ENCODE assay signal across 21 cellular contexts in the genomic region with DNA sequence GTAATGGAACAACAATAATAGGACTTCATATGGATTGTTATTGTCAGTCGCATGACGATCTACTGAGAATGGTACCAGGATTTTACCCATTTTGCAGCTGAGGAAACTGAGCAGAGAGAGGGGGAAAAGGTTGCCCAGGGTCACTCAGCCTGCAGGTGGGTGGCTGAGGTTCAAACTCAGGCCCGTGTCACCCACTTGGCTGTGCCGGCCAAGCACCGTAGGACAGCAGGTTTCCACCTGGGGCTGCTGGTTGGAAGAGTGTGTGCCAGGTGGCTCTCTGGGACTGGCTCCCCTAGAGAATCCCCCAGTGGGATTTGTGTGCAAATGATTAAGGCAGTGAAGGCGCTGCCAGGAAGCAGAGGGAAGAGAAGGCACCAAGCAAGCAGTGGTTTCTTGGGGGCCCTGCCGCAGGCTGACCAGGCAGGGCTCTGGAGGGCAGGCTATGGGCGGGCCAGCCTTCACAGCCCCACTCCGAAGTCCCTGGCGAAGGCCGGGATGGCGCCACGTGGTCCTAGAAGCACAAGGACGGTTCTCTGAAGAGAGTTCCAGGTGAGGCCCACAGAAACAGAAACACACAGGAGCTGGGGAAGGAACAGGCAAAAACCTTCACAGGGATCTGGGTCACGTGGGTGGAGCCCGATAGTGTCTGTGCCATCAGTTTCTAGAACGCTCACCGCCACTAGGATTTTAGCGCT.
"Had no signal": no experiment of that assay in that cellular context is flagged by ENCODE, and none has a peak within 500 bp of the region (broad histone marks: within the 10 kb centered on the region; RNA-seq: fewer than 3 reads in every experiment).

No MANE protein-coding gene starts in this region.

- H3K9me3 ChIP-seq: tibial nerve had no signal

- H3K27me3 Mint-ChIP-seq: stimulated activated naive CD8-positive, alpha-beta T cell treated with anti-CD3 and anti-CD28 coated beads, Interleukin-15, Interleukin-2, amounts not matched to agents 100 ng/mL and 50 ng/mL, for 24 hours had no signal

- H3K36me3 Mint-ChIP-seq: activated CD4-positive, alpha-beta memory T cell treated with anti-CD3 and anti-CD28 coated beads for 36 hours; activated naive CD8-positive, alpha-beta T cell treated with anti-CD3 and anti-CD28 coated beads, Interleukin-2, amount 10 ng/mL, durations not matched to agents 7 days and 5 days; mesothelial cell of epicardium had no signal

- H3K4me3 ChIP-seq: tibial nerve had no signal

- DNase-seq: activated CD4-positive, alpha-beta memory T cell treated with anti-CD3 and anti-CD28 coated beads for 36 hours; activated CD4-positive, alpha-beta T cell treated with anti-CD3 and anti-CD28 coated beads for 4 hours; activated CD4-positive, CD25-positive, alpha-beta regulatory T cell; activated effector memory CD4-positive, alpha-beta T cell treated with Interleukin-2 at 50 U/mL for 16 hours; activated naive CD4-positive, alpha-beta T cell treated with anti-CD3 and anti-CD28 coated beads for 36 hours; activated naive CD8-positive, alpha-beta T cell treated with anti-CD3 and anti-CD28 coated beads, Interleukin-2, amount 10 ng/mL, durations not matched to agents 7 days and 5 days; activated T-cell treated with anti-CD3 and anti-CD28 coated beads, Interleukin-2, amount 50 U/mL, for 72 hours; amygdala; effector CD4-positive, alpha-beta T cell; mammary epithelial cell; retina; stimulated activated CD4-positive, alpha-beta T cell treated with anti-CD3 and anti-CD28 coated beads, Interleukin-4, amount 100 ng/mL, for 24 hours; SW 1271; T-helper 17 cell had no signal

- H3K4me3 Mint-ChIP-seq: activated CD4-positive, alpha-beta memory T cell treated with anti-CD3 and anti-CD28 coated beads for 36 hours; activated naive CD4-positive, alpha-beta T cell treated with anti-CD3 and anti-CD28 coated beads for 36 hours; activated naive CD8-positive, alpha-beta T cell treated with anti-CD3 and anti-CD28 coated beads, Interleukin-2, amount 10 ng/mL, durations not matched to agents 7 days and 5 days; activated T-cell treated with anti-CD3 and anti-CD28 coated beads, Interleukin-2, amount 50 U/mL, for 72 hours; dendritic cell treated with granulocyte-macrophage colony-stimulating factor and Interleukin-4, amounts not matched to agents 40 ng/mL and 50 ng/mL, for 4 days; mesothelial cell of epicardium; neural crest cell; stimulated activated naive CD8-positive, alpha-beta T cell treated with anti-CD3 and anti-CD28 coated beads, Interleukin-15, Interleukin-2, amounts not matched to agents 100 ng/mL and 50 ng/mL, for 24 hours; T-helper 17 cell had no signal

- ATAC-seq: activated T-cell treated with anti-CD3 and anti-CD28 coated beads, Interleukin-2, amount 50 U/mL, for 72 hours; left lobe of liver; T-helper 17 cell had no signal

- H3K9me3 Mint-ChIP-seq: activated CD4-positive, alpha-beta memory T cell treated with anti-CD3 and anti-CD28 coated beads for 36 hours; activated naive CD4-positive, alpha-beta T cell treated with anti-CD3 and anti-CD28 coated beads for 36 hours; activated naive CD8-positive, alpha-beta T cell treated with anti-CD3 and anti-CD28 coated beads, Interleukin-2, amount 10 ng/mL, durations not matched to agents 7 days and 5 days; activated T-cell treated with anti-CD3 and anti-CD28 coated beads, Interleukin-2, amount 50 U/mL, for 72 hours; dendritic cell treated with granulocyte-macrophage colony-stimulating factor and Interleukin-4, amounts not matched to agents 40 ng/mL and 50 ng/mL, for 4 days; mesothelial cell of epicardium; neural crest cell; stimulated activated naive CD8-positive, alpha-beta T cell treated with anti-CD3 and anti-CD28 coated beads, Interleukin-15, Interleukin-2, amounts not matched to agents 100 ng/mL and 50 ng/mL, for 24 hours had no signal

- H3K4me1 Mint-ChIP-seq: activated naive CD8-positive, alpha-beta T cell treated with anti-CD3 and anti-CD28 coated beads, Interleukin-2, amount 10 ng/mL, durations not matched to agents 7 days and 5 days; mesothelial cell of epicardium had no signal

- H3K36me3 ChIP-seq: tibial nerve had no signal

- H3K27ac Mint-ChIP-seq: activated CD4-positive, alpha-beta memory T cell treated with anti-CD3 and anti-CD28 coated beads for 36 hours; activated naive CD4-positive, alpha-beta T cell treated with anti-CD3 and anti-CD28 coated beads for 36 hours; activated naive CD8-positive, alpha-beta T cell treated with anti-CD3 and anti-CD28 coated beads, Interleukin-2, amount 10 ng/mL, durations not matched to agents 7 days and 5 days; activated T-cell treated with anti-CD3 and anti-CD28 coated beads, Interleukin-2, amount 50 U/mL, for 72 hours; dendritic cell treated with granulocyte-macrophage colony-stimulating factor and Interleukin-4, amounts not matched to agents 40 ng/mL and 50 ng/mL, for 4 days; mesothelial cell of epicardium; progenitor cell of endocrine pancreas; stimulated activated naive CD8-positive, alpha-beta T cell treated with anti-CD3 and anti-CD28 coated beads, Interleukin-15, Interleukin-2, amounts not matched to agents 100 ng/mL and 50 ng/mL, for 24 hours; T-helper 17 cell had no signal
